In genomic region chr2:68319397-68320117, GRCh38 we compare ENCODE assay signal across 1 cellular context.
TF ChIP-seq lines count a peak whose summit lies in the region.

A gene with protein sequence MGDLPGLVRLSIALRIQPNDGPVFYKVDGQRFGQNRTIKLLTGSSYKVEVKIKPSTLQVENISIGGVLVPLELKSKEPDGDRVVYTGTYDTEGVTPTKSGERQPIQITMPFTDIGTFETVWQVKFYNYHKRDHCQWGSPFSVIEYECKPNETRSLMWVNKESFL (minus strand): TSS chr2:68319949. CDS start chr2:68319400, 549 bp downstream.

TF ChIP-seq in HepG2, 621 proteins besides CTCF, POLR2A, EP300 and RAD21 (continued from another document):
- TF ChIP-seq, protein P1, sequence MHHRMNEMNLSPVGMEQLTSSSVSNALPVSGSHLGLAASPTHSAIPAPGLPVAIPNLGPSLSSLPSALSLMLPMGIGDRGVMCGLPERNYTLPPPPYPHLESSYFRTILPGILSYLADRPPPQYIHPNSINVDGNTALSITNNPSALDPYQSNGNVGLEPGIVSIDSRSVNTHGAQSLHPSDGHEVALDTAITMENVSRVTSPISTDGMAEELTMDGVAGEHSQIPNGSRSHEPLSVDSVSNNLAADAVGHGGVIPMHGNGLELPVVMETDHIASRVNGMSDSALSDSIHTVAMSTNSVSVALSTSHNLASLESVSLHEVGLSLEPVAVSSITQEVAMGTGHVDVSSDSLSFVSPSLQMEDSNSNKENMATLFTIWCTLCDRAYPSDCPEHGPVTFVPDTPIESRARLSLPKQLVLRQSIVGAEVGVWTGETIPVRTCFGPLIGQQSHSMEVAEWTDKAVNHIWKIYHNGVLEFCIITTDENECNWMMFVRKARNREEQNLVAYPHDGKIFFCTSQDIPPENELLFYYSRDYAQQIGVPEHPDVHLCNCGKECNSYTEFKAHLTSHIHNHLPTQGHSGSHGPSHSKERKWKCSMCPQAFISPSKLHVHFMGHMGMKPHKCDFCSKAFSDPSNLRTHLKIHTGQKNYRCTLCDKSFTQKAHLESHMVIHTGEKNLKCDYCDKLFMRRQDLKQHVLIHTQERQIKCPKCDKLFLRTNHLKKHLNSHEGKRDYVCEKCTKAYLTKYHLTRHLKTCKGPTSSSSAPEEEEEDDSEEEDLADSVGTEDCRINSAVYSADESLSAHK (CRISPR knock-in tag; IDR thresholded peaks at IDR 0.05; ENCODE audit: borderline replicate concordance), result no peak
- TF ChIP-seq ZNF17 (CRISPR knock-in tag; IDR thresholded peaks at IDR 0.05) (no peak), ZNF883 (CRISPR knock-in tag; IDR thresholded peaks at IDR 0.05; ENCODE audit: not compliant biosample characterization) (peak; percentile 22), CHCHD3 (CRISPR knock-in tag; IDR thresholded peaks at IDR 0.05) (no peak)
